Comparison of ENCODE assay signal across 15 cellular contexts in genomic region chr9:114525505-114525904, GRCh38. TPM values are rescaled to one million over a fixed set of nuclear protein-coding genes. Genes with fewer than 3 reads are reported as not detected.
DNase-seq lines count a peak whose midpoint lies in the region; ATAC-seq, FAIRE-seq and TF ChIP-seq lines count a peak whose summit lies in the region.
"Had no signal": no experiment of that assay in that cellular context is flagged by ENCODE, and none has a peak within 500 bp of the region (broad histone marks: within the 10 kb centered on the region; RNA-seq: fewer than 3 reads in every experiment).

No MANE protein-coding gene starts in this region.

- H3K27ac ChIP-seq in A549 (peak overlapping the region in 1 of 2 experiments; percentile 37; a peak in 3 of 6 replicates), Karpas-422 (ENCODE audit: low read length) (no peak overlapping the region)

- H3K4me3 Mint-ChIP-seq in HFFc6: no peak overlapping the region
- H3K4me3 Mint-ChIP-seq: activated naive CD8-positive, alpha-beta T cell; T-helper 2 cell treated with Interferon-gamma antibody and Interleukin-4, amounts not matched to agents 5 μg/mL and 100 μg/mL, for 36 hours had no signal

- H3K4me2 ChIP-seq in A549 (peak overlapping the region; percentile 56), Karpas-422 (ENCODE audit: low read depth, low read length, poor library complexity, severe bottlenecking) (no peak overlapping the region)

- H3K9me3 Mint-ChIP-seq in HFFc6: no peaks in the 10 kb centered on the region
- H3K9me3 Mint-ChIP-seq: T-helper 2 cell treated with Interferon-gamma antibody and Interleukin-4, amounts not matched to agents 5 μg/mL and 100 μg/mL, for 36 hours had no signal

- no peak overlapping the region for H2AFZ ChIP-seq in Karpas-422 (ENCODE audit: low read length)

- H3K27ac Mint-ChIP-seq in HFFc6: peak overlapping the region; percentile 9; the same call in 1 of the 2 replicates
- H3K27ac Mint-ChIP-seq: activated naive CD8-positive, alpha-beta T cell; T-helper 2 cell treated with Interferon-gamma antibody and Interleukin-4, amounts not matched to agents 5 μg/mL and 100 μg/mL, for 36 hours had no signal

- no peak for TF ChIP-seq EP300 in A549 (IDR thresholded peaks at IDR 0.05)

- DNase-seq in A549 (ENCODE audit: low read depth in 1 of 2, low spot score in 1 of 2) (peak; percentile 37 to 57), HFFc6 (peak; percentile 79), SW480 (ENCODE audit: low spot score) (peak; percentile 29), fibroblast of the aortic adventitia (ENCODE audit: low read depth) (peak; percentile 31), activated gamma-delta T cell treated with Interleukin-2 at 50 U/mL for 16 hours (no peak), activated gamma-delta T cell (lab: John Stamatoyannopoulos, UW) (no peak), NCI-H748 (lab: John Stamatoyannopoulos, UW; ENCODE audit: unreplicated experiment) (no peak), Karpas-422 (no peak)
- DNase-seq: NCI-H2107, NCI-H774 had no signal

- TF ChIP-seq CTCF in A549 (IDR thresholded peaks at IDR 0.05) (no peak), HFFc6 (IDR thresholded peaks at IDR 0.05) (no peak), fibroblast of the aortic adventitia (IDR thresholded peaks at IDR 0.05; ENCODE audit: insufficient read depth, low read length) (no peak)

- peak; percentile 87 to 91 for ATAC-seq in A549

- CTCF ChIA-PET in A549 (lab: Yijun Ruan, JAX): interaction anchor here (0.5 to 2.5 kb wide), 8 partner anchors 10 to 128 kb away, joined by 3 to 11 read pairs (median 4); no protein-coding TSS in a partner anchor

- H3K79me2 ChIP-seq in Karpas-422 (ENCODE audit: low read length): no peaks in the 10 kb centered on the region

- POLR2A ChIA-PET in A549 (lab: Yijun Ruan, JAX): interaction anchor here (0.6 to 1.3 kb wide), 2 partner anchors 62 to 483 kb away, joined by 3 to 5 read pairs; partner anchors contain the start of gene ATP6V1G1

- no peaks in the 10 kb centered on the region for H3K27me3 ChIP-seq in Karpas-422 (ENCODE audit: low read length)

- H3K36me3 ChIP-seq in Karpas-422 (ENCODE audit: insufficient read depth, low read length): no peaks in the 10 kb centered on the region

- H3K9me3 ChIP-seq in A549 (no peaks in the 10 kb centered on the region), Karpas-422 (ENCODE audit: low read length) (no peaks in the 10 kb centered on the region)

- no peak for FAIRE-seq in A549 (lab: Jason Lieb, UNC)
- FAIRE-seq: A204.1, endothelial cell of umbilical vein, GM18507 had no signal

- TF ChIP-seq POLR2A in A549 (IDR thresholded peaks at IDR 0.05; ENCODE audit: low read length): no peak

- H3K4me1 Mint-ChIP-seq in HFFc6 (ENCODE audit: low read depth): peaks cover 41% of the 10 kb centered on the region

- H3K9me2 ChIP-seq in Karpas-422 (replicated peaks; ENCODE audit: insufficient read depth, low read length): no peaks in the 10 kb centered on the region

- H3K4me3 ChIP-seq in A549 (no peak overlapping the region), fibroblast of the aortic adventitia (ENCODE audit: low read depth, low read length) (no peak overlapping the region), Karpas-422 (ENCODE audit: low read length) (no peak overlapping the region)

- H3K27me3 Mint-ChIP-seq in HFFc6 (ENCODE audit: insufficient read depth): peaks cover 5% of the 10 kb centered on the region

- H4K20me1 ChIP-seq in Karpas-422 (ENCODE audit: insufficient read depth, low read depth, low read length): no peaks in the 10 kb centered on the region

- WGBS in A549 (ENCODE audit: missing lambda C conversion rate): 11% methylated on average over 3 of the region's 3 CpGs

- no peak overlapping the region for H3K9ac ChIP-seq in Karpas-422 (ENCODE audit: low read length)

- no peaks in the 10 kb centered on the region for H3K36me3 Mint-ChIP-seq in HFFc6 (ENCODE audit: low read depth)
- H3K36me3 Mint-ChIP-seq: activated naive CD8-positive, alpha-beta T cell had no signal

- TF ChIP-seq RAD21 in A549 (conservative IDR thresholded peaks at IDR 0.05 in 1 of 2, IDR thresholded peaks at IDR 0.05 in 1 of 2): no peak

- H3K4me1 ChIP-seq in A549 (peaks cover 16% of the 10 kb centered on the region), Karpas-422 (ENCODE audit: low read length) (peaks cover 8% of the 10 kb centered on the region)

TF ChIP-seq in A549, 52 proteins besides CTCF, POLR2A, EP300 and RAD21:
- TF ChIP-seq MAFK (IDR thresholded peaks at IDR 0.05; ENCODE audit: partially characterized antibody) (peak; percentile 35), FOSL2 (IDR thresholded peaks at IDR 0.05) (0 out of 2 replicates have a peak, but pooled peaks have one; percentile 42), FOSL2 (CRISPR knock-in tag; IDR thresholded peaks at IDR 0.05) (peak; percentile 64), JUNB (IDR thresholded peaks at IDR 0.05) (0 out of 2 replicates have a peak, but pooled peaks have one; percentile 13), MAZ (IDR thresholded peaks at IDR 0.05; ENCODE audit: borderline replicate concordance, low read depth, low read length) (no peak), CHD4 (IDR thresholded peaks at IDR 0.05; ENCODE audit: borderline replicate concordance) (no peak)

RNA-seq across cellular contexts. Expression of gene WHRN, which starts 20.2 kb away (rescaled TPM):
- polyA plus RNA-seq in A549 (2011; rRNA removed) (1.2 and 1.5 TPM in 2 replicates), A549 (2017; fragmentation: RNase III; extraction: RNeasy Plus Mini Kit Qiagen cat#74134 plus additional on column Dnase treatment) (2.7 to 3.2 TPM (median 2.9 TPM) in 3 replicates)
- 2.1 and 3.1 TPM in 2 replicates for polyA plus RNA-seq in A549 (2012; cell fraction: cytosol; rRNA removed)
- polyA plus RNA-seq in A549 (2012; cell fraction: nucleus; rRNA removed): 12.6 and 13.9 TPM in 2 replicates
- 1.3 and 2.1 TPM in 2 replicates for polyA minus RNA-seq in A549 (2011; rRNA and poly(A)+ RNA removed)
- 1 to 10 TPM; 3.0 to 4.8 (median 3.6) TPM for total RNA-seq in HFFc6 (2021; fragmentation: NEBNext Ultra II Directional; extraction: Animal tissue kit (Norgen Biotek cat#: 25700))
- 2.1 and 3.5 TPM in 2 replicates for total RNA-seq in fibroblast of the aortic adventitia (ENCODE audit: low replicate concordance)
- total RNA-seq in Karpas-422 (2014; rRNA removed; shearing (Covaris generic); ENCODE audit: low replicate concordance): 0.30 and 0.76 TPM in 2 replicates

Comparison
In these comparisons a context has a peak if more than half of its experiments do, and no peak if none do; other contexts are left out.
1. DNase-seq: peak in A549 (2 of 2), HFFc6 (single experiment), SW480 (single experiment) and fibroblast of the aortic adventitia (single experiment); none in activated gamma-delta T cell treated with Interleukin-2 at 50 U/mL for 16 hours (single experiment), activated gamma-delta T cell (single experiment), NCI-H748 (single experiment) and Karpas-422 (single experiment).